11 cellular contexts compared by ENCODE assay signal in the genomic region with DNA sequence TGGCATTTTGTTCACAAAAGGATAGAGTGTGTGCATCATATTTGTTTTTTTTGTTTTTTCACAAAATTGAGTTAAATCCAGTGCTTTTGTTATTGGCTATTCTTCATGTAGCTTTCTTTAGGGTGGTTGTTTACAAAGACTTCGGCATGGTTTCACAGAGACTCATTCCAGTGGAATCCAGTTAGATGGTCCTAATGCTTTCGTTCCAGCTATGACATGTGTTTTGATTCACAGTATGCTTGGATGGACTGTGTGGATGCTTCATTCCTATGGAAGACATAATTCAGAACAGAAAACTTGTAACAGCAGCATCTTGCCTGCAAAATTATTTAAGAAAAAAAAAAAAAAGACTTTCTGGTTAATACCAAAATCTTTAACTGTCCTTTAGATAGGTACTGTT.
DNase-seq lines count a peak whose midpoint lies in the region; ATAC-seq lines count a peak whose summit lies in the region.
"Had no signal": no experiment of that assay in that cellular context is flagged by ENCODE, and none has a peak within 500 bp of the region (broad histone marks: within the 10 kb centered on the region; RNA-seq: fewer than 3 reads in every experiment).

No MANE protein-coding gene starts in this region.

- DNase-seq in GM23248, result peak; percentile 94
- no peak for DNase-seq in activated naive CD8-positive, alpha-beta T cell treated with anti-CD3 and anti-CD28 coated beads, Interleukin-2, amount 50 U/mL, for 24 hours
- DNase-seq in immature natural killer cell, result no peak
- no peak for DNase-seq in effector CD8-positive, alpha-beta T cell (lab: John Stamatoyannopoulos, UW)
- DNase-seq in SJCRH30, result no peak
- no peak for DNase-seq in activated naive CD4-positive, alpha-beta T cell (lab: John Stamatoyannopoulos, UW)
- DNase-seq: heart left ventricle had no signal

- no peak overlapping the region for H3K4me3 Mint-ChIP-seq in activated naive CD8-positive, alpha-beta T cell treated with anti-CD3 and anti-CD28 coated beads, Interleukin-2, amount 50 U/mL, for 24 hours
- no peak overlapping the region for H3K4me3 Mint-ChIP-seq in immature natural killer cell

- no peaks in the 10 kb centered on the region for H3K9me2 ChIP-seq in GM23248 (ENCODE audit: insufficient read depth)

- no peaks in the 10 kb centered on the region for H4K20me1 ChIP-seq in GM23248 (ENCODE audit: insufficient read depth)

- H3K27me3 ChIP-seq in ACC112 (ENCODE audit: insufficient read depth, low read length) (no peaks in the 10 kb centered on the region), GM23248 (replicated peaks; ENCODE audit: insufficient read depth) (no peaks in the 10 kb centered on the region), SJCRH30 (no peaks in the 10 kb centered on the region)
- H3K27me3 ChIP-seq: ascending aorta, heart left ventricle had no signal

- ATAC-seq in activated naive CD8-positive, alpha-beta T cell treated with anti-CD3 and anti-CD28 coated beads, Interleukin-2, amount 50 U/mL, for 24 hours, result no peak
- ATAC-seq in GM21576 (IDR thresholded peaks at IDR 0.05; ENCODE audit: unreplicated experiment), result no peak
- ATAC-seq: heart left ventricle had no signal

- H3K4me1 ChIP-seq in ACC112 (ENCODE audit: control insufficient read depth, insufficient read depth, low read length, unreplicated experiment) (peaks cover 21% of the 10 kb centered on the region), GM23248 (ENCODE audit: insufficient read depth) (peaks cover 32% of the 10 kb centered on the region), SJCRH30 (peaks cover 18% of the 10 kb centered on the region)
- H3K4me1 ChIP-seq: ascending aorta had no signal

- in situ Hi-C loops in GM23248 (cut with MboI), result no loop called here

- H3K27ac Mint-ChIP-seq in activated naive CD8-positive, alpha-beta T cell treated with anti-CD3 and anti-CD28 coated beads, Interleukin-2, amount 50 U/mL, for 24 hours, result peak overlapping the region; percentile 79
- H3K27ac Mint-ChIP-seq in immature natural killer cell, result peak overlapping the region in 5 of 6 donors; percentile 38 to 83 (median 80)

- no peaks in the 10 kb centered on the region for H3K27me3 Mint-ChIP-seq in activated naive CD8-positive, alpha-beta T cell treated with anti-CD3 and anti-CD28 coated beads, Interleukin-2, amount 50 U/mL, for 24 hours
- peaks cover 0 to 5% (median 0%) of the 10 kb centered on the region in 3 donors for H3K27me3 Mint-ChIP-seq in immature natural killer cell (ENCODE audit: low read depth in 3 of 3)

- no peaks in the 10 kb centered on the region for H3K79me2 ChIP-seq in ACC112 (ENCODE audit: control insufficient read depth, insufficient read depth, low read length, unreplicated experiment)
- no peaks in the 10 kb centered on the region for H3K79me2 ChIP-seq in GM23248 (ENCODE audit: insufficient read depth)

- peak overlapping the region; percentile 74 for H3K9ac ChIP-seq in GM23248

- peak overlapping the region; percentile 63; the same call in 1 of the 2 replicates for H3K27ac ChIP-seq in ACC112 (ENCODE audit: low read depth, low read length)
- H3K27ac ChIP-seq in GM23248, result peak overlapping the region; percentile 80
- no peak overlapping the region for H3K27ac ChIP-seq in SJCRH30
- H3K27ac ChIP-seq: ascending aorta, C4-2B had no signal

- H3K9me3 ChIP-seq in GM23248 (ENCODE audit: low read depth), result no peaks in the 10 kb centered on the region
- no peaks in the 10 kb centered on the region for H3K9me3 ChIP-seq in SJCRH30 (replicated peaks)
- H3K9me3 ChIP-seq: ascending aorta, heart left ventricle had no signal

- 0% methylated on average over 2 of the region's 2 CpGs for whole genome bisulfite sequencing in GM23248 (ENCODE audit: low coverage in 1 of 2, low lambda C conversion rate in 2 of 2, missing lambda C conversion rate in 2 of 2), 2 experiments

- H3K36me3 ChIP-seq in ACC112 (ENCODE audit: insufficient read depth, low read length), result no peaks in the 10 kb centered on the region
- H3K36me3 ChIP-seq in GM23248 (ENCODE audit: low read depth), result no peaks in the 10 kb centered on the region
- no peaks in the 10 kb centered on the region for H3K36me3 ChIP-seq in SJCRH30
- H3K36me3 ChIP-seq: ascending aorta, heart left ventricle had no signal

- no peak overlapping the region; the same call in 1 of the 2 replicates for H3K4me3 ChIP-seq in ACC112 (ENCODE audit: low read depth, low read length)
- H3K4me3 ChIP-seq in GM23248, result peak overlapping the region; percentile 17; the same call in 1 of the 2 replicates
- H3K4me3 ChIP-seq in SJCRH30, result no peak overlapping the region
- H3K4me3 ChIP-seq: ascending aorta, heart left ventricle had no signal

- no peaks in the 10 kb centered on the region for H3K9me3 Mint-ChIP-seq in activated naive CD8-positive, alpha-beta T cell treated with anti-CD3 and anti-CD28 coated beads, Interleukin-2, amount 50 U/mL, for 24 hours
- no peaks in the 10 kb centered on the region for H3K9me3 Mint-ChIP-seq in immature natural killer cell

- peaks cover 11% of the 10 kb centered on the region for H3F3A ChIP-seq in GM23248 (ENCODE audit: insufficient read depth)

- peaks cover 51% of the 10 kb centered on the region for H3K4me1 Mint-ChIP-seq in activated naive CD8-positive, alpha-beta T cell treated with anti-CD3 and anti-CD28 coated beads, Interleukin-2, amount 50 U/mL, for 24 hours
- H3K4me1 Mint-ChIP-seq in immature natural killer cell, result peaks cover 19 to 23% of the 10 kb centered on the region in 2 donors

- H2AFZ ChIP-seq in ACC112 (ENCODE audit: low read length, unreplicated experiment) (peak overlapping the region; percentile 17), GM23248 (no peak overlapping the region)

- peak overlapping the region; percentile 44 for H3K4me2 ChIP-seq in GM23248 (ENCODE audit: unreplicated experiment)

- no peaks in the 10 kb centered on the region for H3K36me3 Mint-ChIP-seq in activated naive CD8-positive, alpha-beta T cell treated with anti-CD3 and anti-CD28 coated beads, Interleukin-2, amount 50 U/mL, for 24 hours (ENCODE audit: low read depth)
- no peaks in the 10 kb centered on the region for H3K36me3 Mint-ChIP-seq in immature natural killer cell
